9 cellular contexts compared by ENCODE assay signal in the genomic region with DNA sequence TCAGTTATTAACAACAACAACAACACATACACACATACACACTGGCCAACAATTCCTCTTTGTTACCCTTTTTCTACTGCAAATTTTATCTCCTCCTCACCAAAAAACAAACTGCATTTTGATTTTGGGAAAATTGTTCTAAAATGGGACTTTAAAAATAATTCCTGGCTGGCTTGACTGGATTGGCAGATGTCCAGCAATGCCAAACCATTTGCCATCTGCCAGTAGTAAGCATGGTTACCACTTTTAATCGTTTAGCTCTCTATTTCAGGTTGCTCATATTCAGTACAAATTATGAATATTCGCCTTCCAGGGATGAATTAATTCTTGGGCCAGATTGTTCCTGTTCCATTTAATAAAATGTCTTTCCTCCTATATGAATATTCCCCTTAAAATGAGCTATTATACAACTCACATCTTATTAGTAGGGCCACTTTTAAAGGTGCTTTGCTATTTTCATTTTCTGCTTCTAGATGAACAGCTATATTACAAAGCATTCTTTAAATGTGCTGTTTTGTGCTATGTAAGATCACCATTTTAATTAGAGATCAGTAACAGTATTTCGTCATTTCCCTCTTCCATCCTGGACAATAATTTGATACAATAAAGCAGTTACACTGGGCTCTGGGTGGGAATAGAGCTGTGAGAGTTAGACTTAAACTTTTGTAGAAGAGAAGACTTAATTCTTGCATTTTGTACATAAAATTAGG. TPM values are rescaled to one million over a fixed set of nuclear protein-coding genes. Genes with fewer than 3 reads are reported as not detected.
DNase-seq lines count a peak whose midpoint lies in the region; ATAC-seq and TF ChIP-seq lines count a peak whose summit lies in the region.
"Had no signal": no experiment of that assay in that cellular context is flagged by ENCODE, and none has a peak within 500 bp of the region (broad histone marks: within the 10 kb centered on the region; RNA-seq: fewer than 3 reads in every experiment).

No MANE protein-coding gene starts in this region.

- H3K79me2 ChIP-seq in mammary epithelial cell (ENCODE audit: insufficient read depth, low read length) = no peaks in the 10 kb centered on the region

- H3K4me3 ChIP-seq in A673 (ENCODE audit: low read depth, low read length, poor library complexity, severe bottlenecking) (peak overlapping the region; percentile 6), mammary epithelial cell (replicated peaks in 1 of 3; ENCODE audit: insufficient read depth in 1 of 3, low read depth in 2 of 3, low read length in 3 of 3) (peak overlapping the region in 2 of 3 experiments; percentile 18 to 25)

- CTCF ChIA-PET in A673 (lab: Charles Lee) = no interaction called here
- CTCF ChIA-PET in mammary epithelial cell (lab: Charles Lee; ENCODE audit: low non-redundant PET) = no interaction called here

- in situ Hi-C loops in mammary epithelial cell (cut with MboI; ENCODE audit: low sequenced_read_pairs in 2 of 2) = loop anchor here (25.0 kb wide), 1 partner anchor 382 kb away; no protein-coding TSS in a partner anchor

- intact Hi-C loops in A673 (cut with micrococcal nuclease; ENCODE audit: unreplicated experiment) = no loop called here
- intact Hi-C loops in mammary epithelial cell (cut with micrococcal nuclease) = no loop called here

- POLR2A ChIA-PET in A673 (lab: Charles Lee; ENCODE audit: low non-redundant PET) = no interaction called here

- H4K20me1 ChIP-seq in mammary epithelial cell (ENCODE audit: insufficient read depth, low read length) = no peaks in the 10 kb centered on the region

- H3K36me3 ChIP-seq in A673 (ENCODE audit: insufficient read depth, low read length, poor library complexity, severe bottlenecking) = no peaks in the 10 kb centered on the region
- H3K36me3 ChIP-seq in mammary epithelial cell (ENCODE audit: insufficient read depth, low read length) = no peaks in the 10 kb centered on the region

- H2AFZ ChIP-seq in mammary epithelial cell (ENCODE audit: low read depth, low read length) = peak overlapping the region; percentile 68

- 44% methylated on average over 3 of the region's 3 CpGs for WGBS in mammary epithelial cell (ENCODE audit: low coverage, missing lambda C conversion rate)

- dilution Hi-C loops in mammary epithelial cell (cut with HindIII; ENCODE audit: low sequenced_read_pairs) = no loop called here

- H3K4me1 ChIP-seq in A673 (ENCODE audit: insufficient read depth, low read length, poor library complexity, severe bottlenecking) (peaks cover 18% of the 10 kb centered on the region), mammary epithelial cell (ENCODE audit: insufficient read depth, low read length) (peaks cover 6% of the 10 kb centered on the region)

- BruUV-seq in A673 (replicated peaks; lab: Mats Ljungman, UMichigan) (no TSS peak), mammary epithelial cell (replicated peaks; lab: Mats Ljungman, UMichigan) (no TSS peak)

- H3K4me2 ChIP-seq in mammary epithelial cell (ENCODE audit: insufficient read depth, low read depth, low read length) = peak overlapping the region; percentile 79

- H3K27me3 ChIP-seq in A673 (replicated peaks; ENCODE audit: insufficient read depth, low read depth, low read length, poor library complexity) = no peaks in the 10 kb centered on the region
- no peaks in the 10 kb centered on the region for H3K27me3 ChIP-seq in mammary epithelial cell (ENCODE audit: insufficient read depth, low read length)

- H3K9ac ChIP-seq in mammary epithelial cell (ENCODE audit: insufficient read depth, low read length) = no peak overlapping the region

- DNase-seq in A673 (ENCODE audit: low spot score) = no peak
- DNase-seq in mammary epithelial cell = no peak
- DNase-seq in myocyte (ENCODE audit: low read depth) = peak; percentile 51
- DNase-seq in kidney tubule cell (ENCODE audit: low spot score) = no peak
- no peak for DNase-seq in NCI-H526 (lab: John Stamatoyannopoulos, UW)
- DNase-seq in stimulated activated CD4-positive, alpha-beta T cell treated with anti-CD3 and anti-CD28 coated beads, Interleukin-15, amount 100 ng/mL, for 24 hours = no peak
- DNase-seq: DND-41 had no signal

- H3K27ac ChIP-seq in A673 (ENCODE audit: low read depth, low read length, poor library complexity, severe bottlenecking) = peak overlapping the region; percentile 19
- no peak overlapping the region for H3K27ac ChIP-seq in mammary epithelial cell (ENCODE audit: insufficient read depth, low read depth, low read length)

- H3K9me3 ChIP-seq in A673 (ENCODE audit: low read depth, low read length, poor library complexity, severe bottlenecking) (no peaks in the 10 kb centered on the region), mammary epithelial cell (replicated peaks; ENCODE audit: insufficient read depth, low read length) (no peaks in the 10 kb centered on the region)

- ATAC-seq in HG03039 (IDR thresholded peaks at IDR 0.05; ENCODE audit: unreplicated experiment) = peak; percentile 10
- no peak for ATAC-seq in HG02763 (IDR thresholded peaks at IDR 0.05; ENCODE audit: unreplicated experiment)

- TF ChIP-seq CTCF in A673 (conservative IDR thresholded peaks at IDR 0.05; ENCODE audit: low read depth, low read length) (no peak), mammary epithelial cell (conservative IDR thresholded peaks at IDR 0.05 in 1 of 2, IDR thresholded peaks at IDR 0.05 in 1 of 2; ENCODE audit: extremely low read depth in 1 of 2, insufficient read depth in 1 of 2, low read depth in 1 of 2, low read length in 2 of 2) (no peak)

RNA-seq across cellular contexts. Expression of a gene that starts 35.6 kb away (rescaled TPM):
- total RNA-seq in A673 (2021) (53.1 and 57.8 TPM in 2 replicates), mammary epithelial cell (10 to 100 TPM in 1 of 2 donors, 1 to 10 TPM in 1; 6.5 to 42.8 TPM), myocyte (6.5 and 9.9 TPM in 2 replicates)
- 10.9 TPM for polyA plus RNA-seq in mammary epithelial cell
- 12.1 TPM for polyA minus RNA-seq in mammary epithelial cell
- polyA plus RNA-seq in myocyte (2012) = 17.4 TPM
